1 cellular context compared by ENCODE assay signal in the genomic region with DNA sequence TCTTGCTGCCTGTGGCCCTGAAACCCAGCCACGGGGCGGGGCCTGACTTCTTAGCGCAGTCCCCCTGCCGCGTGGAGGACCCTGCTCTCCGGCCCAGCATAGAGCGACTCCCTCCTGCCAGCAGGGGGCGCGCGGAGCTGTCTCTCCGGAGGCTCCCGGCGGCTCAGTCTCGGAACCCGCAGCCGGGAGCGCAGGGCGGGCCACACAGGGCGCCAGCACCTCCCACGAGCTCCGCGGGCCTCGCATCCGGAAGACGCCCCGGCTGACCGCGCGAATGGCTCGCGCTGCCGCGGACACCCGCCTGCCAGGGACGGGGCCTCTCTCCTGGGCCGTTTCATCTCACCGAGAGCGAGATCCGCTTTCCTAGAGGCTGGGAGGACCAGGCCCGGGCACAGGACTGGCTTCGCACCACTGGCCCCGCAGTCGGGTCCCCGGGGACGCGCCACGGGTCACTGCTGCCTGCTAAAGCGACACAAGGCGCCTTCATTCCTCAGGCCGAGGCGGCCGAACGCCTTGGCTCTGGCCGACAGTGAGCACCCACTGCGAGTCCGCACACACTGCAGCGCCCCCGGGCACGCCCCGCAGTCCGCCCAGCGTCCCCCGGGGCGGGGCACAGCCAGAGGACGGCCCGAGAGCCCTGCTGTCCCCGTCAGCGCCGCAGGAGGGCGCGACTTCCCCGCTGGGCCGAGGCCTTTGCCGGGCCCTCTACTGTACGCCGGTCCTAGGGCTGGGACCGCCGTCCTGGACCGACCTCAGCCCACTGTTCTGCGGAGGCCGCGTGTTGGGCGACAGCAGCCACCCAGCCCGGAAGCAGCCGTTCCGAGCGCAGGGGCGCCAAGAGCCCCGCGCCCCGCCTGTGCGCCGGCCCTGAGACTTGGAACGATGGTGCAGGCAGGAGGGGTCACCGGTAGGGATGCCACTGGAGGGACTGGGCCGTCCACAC.
TF ChIP-seq lines count a peak whose summit lies in the region.

No MANE protein-coding gene starts in this region.

TF ChIP-seq in HepG2, 621 proteins besides CTCF, POLR2A, EP300 and RAD21 (continued from another document and continues in another):
- TF ChIP-seq, protein P1, sequence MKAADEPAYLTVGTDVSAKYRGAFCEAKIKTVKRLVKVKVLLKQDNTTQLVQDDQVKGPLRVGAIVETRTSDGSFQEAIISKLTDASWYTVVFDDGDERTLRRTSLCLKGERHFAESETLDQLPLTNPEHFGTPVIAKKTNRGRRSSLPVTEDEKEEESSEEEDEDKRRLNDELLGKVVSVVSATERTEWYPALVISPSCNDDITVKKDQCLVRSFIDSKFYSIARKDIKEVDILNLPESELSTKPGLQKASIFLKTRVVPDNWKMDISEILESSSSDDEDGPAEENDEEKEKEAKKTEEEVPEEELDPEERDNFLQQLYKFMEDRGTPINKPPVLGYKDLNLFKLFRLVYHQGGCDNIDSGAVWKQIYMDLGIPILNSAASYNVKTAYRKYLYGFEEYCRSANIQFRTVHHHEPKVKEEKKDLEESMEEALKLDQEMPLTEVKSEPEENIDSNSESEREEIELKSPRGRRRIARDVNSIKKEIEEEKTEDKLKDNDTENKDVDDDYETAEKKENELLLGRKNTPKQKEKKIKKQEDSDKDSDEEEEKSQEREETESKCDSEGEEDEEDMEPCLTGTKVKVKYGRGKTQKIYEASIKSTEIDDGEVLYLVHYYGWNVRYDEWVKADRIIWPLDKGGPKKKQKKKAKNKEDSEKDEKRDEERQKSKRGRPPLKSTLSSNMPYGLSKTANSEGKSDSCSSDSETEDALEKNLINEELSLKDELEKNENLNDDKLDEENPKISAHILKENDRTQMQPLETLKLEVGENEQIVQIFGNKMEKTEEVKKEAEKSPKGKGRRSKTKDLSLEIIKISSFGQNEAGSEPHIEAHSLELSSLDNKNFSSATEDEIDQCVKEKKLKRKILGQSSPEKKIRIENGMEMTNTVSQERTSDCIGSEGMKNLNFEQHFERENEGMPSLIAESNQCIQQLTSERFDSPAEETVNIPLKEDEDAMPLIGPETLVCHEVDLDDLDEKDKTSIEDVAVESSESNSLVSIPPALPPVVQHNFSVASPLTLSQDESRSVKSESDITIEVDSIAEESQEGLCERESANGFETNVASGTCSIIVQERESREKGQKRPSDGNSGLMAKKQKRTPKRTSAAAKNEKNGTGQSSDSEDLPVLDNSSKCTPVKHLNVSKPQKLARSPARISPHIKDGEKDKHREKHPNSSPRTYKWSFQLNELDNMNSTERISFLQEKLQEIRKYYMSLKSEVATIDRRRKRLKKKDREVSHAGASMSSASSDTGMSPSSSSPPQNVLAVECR (CRISPR knock-in tag; IDR thresholded peaks at IDR 0.05; ENCODE audit: borderline replicate concordance), result peak; percentile 73; the same call in 1 of the 2 replicates
- peak; percentile 88 for TF ChIP-seq SMAD1 (CRISPR knock-in tag; IDR thresholded peaks at IDR 0.05; ENCODE audit: borderline replicate concordance, low read depth)
- no peak for TF ChIP-seq ZNF841 (CRISPR knock-in tag; IDR thresholded peaks at IDR 0.05; ENCODE audit: borderline replicate concordance)
- TF ChIP-seq, protein P2, sequence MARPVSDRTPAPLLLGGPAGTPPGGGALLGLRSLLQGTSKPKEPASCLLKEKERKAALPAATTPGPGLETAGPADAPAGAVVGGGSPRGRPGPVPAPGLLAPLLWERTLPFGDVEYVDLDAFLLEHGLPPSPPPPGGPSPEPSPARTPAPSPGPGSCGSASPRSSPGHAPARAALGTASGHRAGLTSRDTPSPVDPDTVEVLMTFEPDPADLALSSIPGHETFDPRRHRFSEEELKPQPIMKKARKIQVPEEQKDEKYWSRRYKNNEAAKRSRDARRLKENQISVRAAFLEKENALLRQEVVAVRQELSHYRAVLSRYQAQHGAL (CRISPR knock-in tag; IDR thresholded peaks at IDR 0.05; ENCODE audit: not compliant biosample characterization), result no peak
- peak; percentile 39; the same call in 1 of the 2 replicates for TF ChIP-seq SAP130 (CRISPR knock-in tag; IDR thresholded peaks at IDR 0.05; ENCODE audit: low read depth)
- no peak for TF ChIP-seq ZBTB1 (CRISPR knock-in tag; IDR thresholded peaks at IDR 0.05; ENCODE audit: borderline replicate concordance)
- TF ChIP-seq AKAP8 (CRISPR knock-in tag; IDR thresholded peaks at IDR 0.05), result peak; percentile 83
- peak; percentile 82 for TF ChIP-seq TBX2 (CRISPR knock-in tag; IDR thresholded peaks at IDR 0.05; ENCODE audit: borderline replicate concordance)
- peak; percentile 63 for TF ChIP-seq SP2 (CRISPR knock-in tag; IDR thresholded peaks at IDR 0.05)
- TF ChIP-seq ISL2 (CRISPR knock-in tag; IDR thresholded peaks at IDR 0.05), result peak; percentile 7; the same call in 1 of the 2 replicates
- TF ChIP-seq ZSCAN30 (CRISPR knock-in tag; IDR thresholded peaks at IDR 0.05), result no peak
- peak; percentile 53 for TF ChIP-seq MED8 (CRISPR knock-in tag; IDR thresholded peaks at IDR 0.05; ENCODE audit: insufficient replicate concordance)
- no peak for TF ChIP-seq GTF2F1 (IDR thresholded peaks at IDR 0.05; ENCODE audit: low read length)
- TF ChIP-seq HMG20A (CRISPR knock-in tag; IDR thresholded peaks at IDR 0.05; ENCODE audit: borderline replicate concordance), result no peak
- TF ChIP-seq, protein P3, sequence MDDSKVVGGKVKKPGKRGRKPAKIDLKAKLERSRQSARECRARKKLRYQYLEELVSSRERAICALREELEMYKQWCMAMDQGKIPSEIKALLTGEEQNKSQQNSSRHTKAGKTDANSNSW (CRISPR knock-in tag; IDR thresholded peaks at IDR 0.05; ENCODE audit: borderline replicate concordance), result peak; percentile 40; the same call in 1 of the 2 replicates
- no peak for TF ChIP-seq ZNF773 (CRISPR knock-in tag; IDR thresholded peaks at IDR 0.05; ENCODE audit: borderline replicate concordance)
- TF ChIP-seq HES4 (CRISPR knock-in tag; IDR thresholded peaks at IDR 0.05; ENCODE audit: borderline replicate concordance), result peak; percentile 21
- TF ChIP-seq SMAD9 (CRISPR knock-in tag; IDR thresholded peaks at IDR 0.05), result peak; percentile 23; the same call in 1 of the 2 replicates
- TF ChIP-seq, protein P4, sequence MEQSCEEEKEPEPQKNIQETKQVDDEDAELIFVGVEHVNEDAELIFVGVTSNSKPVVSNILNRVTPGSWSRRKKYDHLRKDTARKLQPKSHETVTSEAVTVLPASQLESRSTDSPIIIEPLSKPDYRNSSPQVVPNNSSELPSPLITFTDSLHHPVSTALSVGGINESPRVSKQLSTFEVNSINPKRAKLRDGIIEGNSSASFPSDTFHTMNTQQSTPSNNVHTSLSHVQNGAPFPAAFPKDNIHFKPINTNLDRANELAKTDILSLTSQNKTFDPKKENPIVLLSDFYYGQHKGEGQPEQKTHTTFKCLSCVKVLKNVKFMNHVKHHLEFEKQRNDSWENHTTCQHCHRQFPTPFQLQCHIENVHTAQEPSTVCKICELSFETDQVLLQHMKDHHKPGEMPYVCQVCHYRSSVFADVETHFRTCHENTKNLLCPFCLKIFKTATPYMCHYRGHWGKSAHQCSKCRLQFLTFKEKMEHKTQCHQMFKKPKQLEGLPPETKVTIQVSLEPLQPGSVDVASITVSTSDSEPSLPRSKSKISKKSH (CRISPR knock-in tag; IDR thresholded peaks at IDR 0.05; ENCODE audit: borderline replicate concordance), result peak; percentile 79
- TF ChIP-seq JDP2 (CRISPR knock-in tag; IDR thresholded peaks at IDR 0.05; ENCODE audit: borderline replicate concordance), result no peak
- no peak for TF ChIP-seq RFX5 (IDR thresholded peaks at IDR 0.05; ENCODE audit: low read depth, low read length)
- peak; percentile 89 for TF ChIP-seq ZNF777 (CRISPR knock-in tag; IDR thresholded peaks at IDR 0.05)
- TF ChIP-seq, protein P5, sequence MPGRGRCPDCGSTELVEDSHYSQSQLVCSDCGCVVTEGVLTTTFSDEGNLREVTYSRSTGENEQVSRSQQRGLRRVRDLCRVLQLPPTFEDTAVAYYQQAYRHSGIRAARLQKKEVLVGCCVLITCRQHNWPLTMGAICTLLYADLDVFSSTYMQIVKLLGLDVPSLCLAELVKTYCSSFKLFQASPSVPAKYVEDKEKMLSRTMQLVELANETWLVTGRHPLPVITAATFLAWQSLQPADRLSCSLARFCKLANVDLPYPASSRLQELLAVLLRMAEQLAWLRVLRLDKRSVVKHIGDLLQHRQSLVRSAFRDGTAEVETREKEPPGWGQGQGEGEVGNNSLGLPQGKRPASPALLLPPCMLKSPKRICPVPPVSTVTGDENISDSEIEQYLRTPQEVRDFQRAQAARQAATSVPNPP (CRISPR knock-in tag; IDR thresholded peaks at IDR 0.05), result 0 out of 2 replicates have a peak, but pooled peaks have one; percentile 75
- TF ChIP-seq ARNT2 (CRISPR knock-in tag; IDR thresholded peaks at IDR 0.05; ENCODE audit: low read depth), result peak; percentile 84
- peak; percentile 93 for TF ChIP-seq ZNF598 (CRISPR knock-in tag; IDR thresholded peaks at IDR 0.05; ENCODE audit: borderline replicate concordance)
- peak; percentile 76; the same call in 1 of the 2 replicates for TF ChIP-seq ZBTB38 (CRISPR knock-in tag; IDR thresholded peaks at IDR 0.05)
- TF ChIP-seq ZBTB20 (CRISPR knock-in tag; IDR thresholded peaks at IDR 0.05; ENCODE audit: borderline replicate concordance, low read depth), result no peak
- peak; percentile 78; the same call in 1 of the 2 replicates for TF ChIP-seq ZBTB7B (CRISPR knock-in tag; IDR thresholded peaks at IDR 0.05)
- peak; percentile 73 for TF ChIP-seq KLF12 (CRISPR knock-in tag; IDR thresholded peaks at IDR 0.05; ENCODE audit: borderline replicate concordance)
- TF ChIP-seq ZNF282 (IDR thresholded peaks at IDR 0.05; ENCODE audit: partially characterized antibody), result no peak
- peak in 1 of 2 experiments; percentile 41; a peak in 1 of 4 replicates for TF ChIP-seq KLF16 (CRISPR knock-in tag; IDR thresholded peaks at IDR 0.05)
- TF ChIP-seq U2AF2 (IDR thresholded peaks at IDR 0.05; ENCODE audit: low read depth, low read length), result no peak
- TF ChIP-seq, protein P6, sequence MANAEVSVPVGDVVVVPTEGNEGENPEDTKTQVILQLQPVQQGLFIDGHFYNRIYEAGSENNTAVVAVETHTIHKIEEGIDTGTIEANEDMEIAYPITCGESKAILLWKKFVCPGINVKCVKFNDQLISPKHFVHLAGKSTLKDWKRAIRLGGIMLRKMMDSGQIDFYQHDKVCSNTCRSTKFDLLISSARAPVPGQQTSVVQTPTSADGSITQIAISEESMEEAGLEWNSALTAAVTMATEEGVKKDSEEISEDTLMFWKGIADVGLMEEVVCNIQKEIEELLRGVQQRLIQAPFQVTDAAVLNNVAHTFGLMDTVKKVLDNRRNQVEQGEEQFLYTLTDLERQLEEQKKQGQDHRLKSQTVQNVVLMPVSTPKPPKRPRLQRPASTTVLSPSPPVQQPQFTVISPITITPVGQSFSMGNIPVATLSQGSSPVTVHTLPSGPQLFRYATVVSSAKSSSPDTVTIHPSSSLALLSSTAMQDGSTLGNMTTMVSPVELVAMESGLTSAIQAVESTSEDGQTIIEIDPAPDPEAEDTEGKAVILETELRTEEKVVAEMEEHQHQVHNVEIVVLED (CRISPR knock-in tag; IDR thresholded peaks at IDR 0.05; ENCODE audit: borderline replicate concordance), result peak; percentile 77; the same call in 1 of the 2 replicates
- TF ChIP-seq NFE2L1 (CRISPR knock-in tag; IDR thresholded peaks at IDR 0.05; ENCODE audit: borderline replicate concordance), result no peak
- TF ChIP-seq, protein P7, sequence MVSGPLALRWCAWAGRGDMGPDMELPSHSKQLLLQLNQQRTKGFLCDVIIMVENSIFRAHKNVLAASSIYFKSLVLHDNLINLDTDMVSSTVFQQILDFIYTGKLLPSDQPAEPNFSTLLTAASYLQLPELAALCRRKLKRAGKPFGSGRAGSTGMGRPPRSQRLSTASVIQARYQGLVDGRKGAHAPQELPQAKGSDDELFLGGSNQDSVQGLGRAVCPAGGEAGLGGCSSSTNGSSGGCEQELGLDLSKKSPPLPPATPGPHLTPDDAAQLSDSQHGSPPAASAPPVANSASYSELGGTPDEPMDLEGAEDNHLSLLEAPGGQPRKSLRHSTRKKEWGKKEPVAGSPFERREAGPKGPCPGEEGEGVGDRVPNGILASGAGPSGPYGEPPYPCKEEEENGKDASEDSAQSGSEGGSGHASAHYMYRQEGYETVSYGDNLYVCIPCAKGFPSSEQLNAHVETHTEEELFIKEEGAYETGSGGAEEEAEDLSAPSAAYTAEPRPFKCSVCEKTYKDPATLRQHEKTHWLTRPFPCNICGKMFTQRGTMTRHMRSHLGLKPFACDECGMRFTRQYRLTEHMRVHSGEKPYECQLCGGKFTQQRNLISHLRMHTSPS (CRISPR knock-in tag; IDR thresholded peaks at IDR 0.05; ENCODE audit: low read depth), result peak; percentile 58
- TF ChIP-seq, protein P8, sequence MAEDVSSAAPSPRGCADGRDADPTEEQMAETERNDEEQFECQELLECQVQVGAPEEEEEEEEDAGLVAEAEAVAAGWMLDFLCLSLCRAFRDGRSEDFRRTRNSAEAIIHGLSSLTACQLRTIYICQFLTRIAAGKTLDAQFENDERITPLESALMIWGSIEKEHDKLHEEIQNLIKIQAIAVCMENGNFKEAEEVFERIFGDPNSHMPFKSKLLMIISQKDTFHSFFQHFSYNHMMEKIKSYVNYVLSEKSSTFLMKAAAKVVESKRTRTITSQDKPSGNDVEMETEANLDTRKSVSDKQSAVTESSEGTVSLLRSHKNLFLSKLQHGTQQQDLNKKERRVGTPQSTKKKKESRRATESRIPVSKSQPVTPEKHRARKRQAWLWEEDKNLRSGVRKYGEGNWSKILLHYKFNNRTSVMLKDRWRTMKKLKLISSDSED (CRISPR knock-in tag; IDR thresholded peaks at IDR 0.05), result 0 out of 2 replicates have a peak, but pooled peaks have one; percentile 74
- no peak for TF ChIP-seq ZNF432 (CRISPR knock-in tag; IDR thresholded peaks at IDR 0.05; ENCODE audit: borderline replicate concordance)
- TF ChIP-seq BORCS8-MEF2B (CRISPR knock-in tag; IDR thresholded peaks at IDR 0.05), result peak; percentile 96
- TF ChIP-seq ZNF703 (CRISPR knock-in tag; IDR thresholded peaks at IDR 0.05; ENCODE audit: borderline replicate concordance), result peak; percentile 28; the same call in 1 of the 2 replicates
- no peak for TF ChIP-seq GABPA (IDR thresholded peaks at IDR 0.05; ENCODE audit: low read depth, low read length)
- no peak for TF ChIP-seq GABPA (CRISPR knock-in tag; IDR thresholded peaks at IDR 0.05; ENCODE audit: low read depth)
- TF ChIP-seq FOXC1 (CRISPR knock-in tag; IDR thresholded peaks at IDR 0.05; ENCODE audit: borderline replicate concordance), result peak; percentile 98
- no peak for TF ChIP-seq NR3C1 (CRISPR knock-in tag; IDR thresholded peaks at IDR 0.05)
- TF ChIP-seq ZSCAN12 (CRISPR knock-in tag; IDR thresholded peaks at IDR 0.05), result peak; percentile 45
- TF ChIP-seq ZNF451 (CRISPR knock-in tag; IDR thresholded peaks at IDR 0.05), result peak; percentile 96
- TF ChIP-seq FOXO1 (CRISPR knock-in tag; IDR thresholded peaks at IDR 0.05), result 0 out of 2 replicates have a peak, but pooled peaks have one; percentile 12
- TF ChIP-seq HNRNPK (IDR thresholded peaks at IDR 0.05; ENCODE audit: low read depth, low read length, poor library complexity, severe bottlenecking), result peak; percentile 20
- TF ChIP-seq, protein P9, sequence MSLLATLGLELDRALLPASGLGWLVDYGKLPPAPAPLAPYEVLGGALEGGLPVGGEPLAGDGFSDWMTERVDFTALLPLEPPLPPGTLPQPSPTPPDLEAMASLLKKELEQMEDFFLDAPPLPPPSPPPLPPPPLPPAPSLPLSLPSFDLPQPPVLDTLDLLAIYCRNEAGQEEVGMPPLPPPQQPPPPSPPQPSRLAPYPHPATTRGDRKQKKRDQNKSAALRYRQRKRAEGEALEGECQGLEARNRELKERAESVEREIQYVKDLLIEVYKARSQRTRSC (CRISPR knock-in tag; IDR thresholded peaks at IDR 0.05; ENCODE audit: low read depth), result no peak
- TF ChIP-seq, protein P10, sequence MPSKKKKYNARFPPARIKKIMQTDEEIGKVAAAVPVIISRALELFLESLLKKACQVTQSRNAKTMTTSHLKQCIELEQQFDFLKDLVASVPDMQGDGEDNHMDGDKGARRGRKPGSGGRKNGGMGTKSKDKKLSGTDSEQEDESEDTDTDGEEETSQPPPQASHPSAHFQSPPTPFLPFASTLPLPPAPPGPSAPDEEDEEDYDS (CRISPR knock-in tag; IDR thresholded peaks at IDR 0.05), result peak; percentile 18; the same call in 1 of the 2 replicates
- no peak for TF ChIP-seq PCBP1 (IDR thresholded peaks at IDR 0.05; ENCODE audit: borderline replicate concordance, low read depth, low read length)
